In genomic region chr16:13999895-14000425, GRCh38 we compare ENCODE assay signal across 17 cellular contexts.
A peak's percentile ranks its signal among the peaks of the same experiment; 100 is the strongest.
DNase-seq lines count a peak whose midpoint lies in the region; ATAC-seq, FAIRE-seq and TF ChIP-seq lines count a peak whose summit lies in the region.
"Had no signal": no experiment of that assay in that cellular context is flagged by ENCODE, and none has a peak within 500 bp of the region (broad histone marks: within the 10 kb centered on the region; RNA-seq: fewer than 3 reads in every experiment).

No MANE protein-coding gene starts in this region.

- H3K27me3 ChIP-seq in Karpas-422 (ENCODE audit: low read length): no peaks in the 10 kb centered on the region
- peaks cover 14 to 32% of the 10 kb centered on the region in 2 experiments for H3K27me3 ChIP-seq in K562 (ENCODE audit: control insufficient read depth in 2 of 2, insufficient read depth in 2 of 2, low read length in 2 of 2)
- H3K27me3 ChIP-seq in right atrium auricular region: no peaks in the 10 kb centered on the region
- no peaks in the 10 kb centered on the region for H3K27me3 ChIP-seq in pancreas
- H3K27me3 ChIP-seq: transverse colon had no signal

- no peaks in the 10 kb centered on the region for H3K79me2 ChIP-seq in Karpas-422 (ENCODE audit: low read length)
- H3K79me2 ChIP-seq in K562 (ENCODE audit: control insufficient read depth, insufficient read depth, low read length): no peaks in the 10 kb centered on the region
- H3K79me2 ChIP-seq: parathyroid adenoma had no signal

- DNase-seq in Karpas-422 (peak; percentile 43), K562 (ENCODE audit: extremely low read depth in 1 of 4, low spot score in 3 of 4) (peak in 3 of 4 experiments; percentile 16 to 74 (median 61)), right atrium auricular region (ENCODE audit: low spot score) (no peak), NCI-H187 (lab: John Stamatoyannopoulos, UW) (no peak), pancreas (no peak), NK-92 (lab: John Stamatoyannopoulos, UW; ENCODE audit: unreplicated experiment) (no peak)
- no peak for DNase-seq in stimulated activated naive B cell treated with anti-CD40 and anti-IgM and Interleukin-4, amounts not matched to agents 10 μg/mL and 1 μg/mL and 100 μg/mL, for 72 hours
- DNase-seq: activated CD4-positive, alpha-beta T cell treated with anti-CD3 and anti-CD28 coated beads, Interleukin-2, amount 50 U/mL, for 4 hours; activated T-cell treated with anti-CD3 and anti-CD28 coated beads, Interleukin-2, amount 50 U/mL, for 1 hour; left colon; NCI-H146; transverse colon had no signal

- TF ChIP-seq POLR2A in K562 (conservative IDR thresholded peaks at IDR 0.05): no peak

- H3K36me3 ChIP-seq in Karpas-422 (ENCODE audit: insufficient read depth, low read length) (no peaks in the 10 kb centered on the region), K562 (ENCODE audit: control insufficient read depth, insufficient read depth, low read length) (no peaks in the 10 kb centered on the region), right atrium auricular region (no peaks in the 10 kb centered on the region), pancreas (no peaks in the 10 kb centered on the region)
- H3K36me3 ChIP-seq: transverse colon had no signal

- no peak overlapping the region for H3K4me2 ChIP-seq in Karpas-422 (ENCODE audit: low read depth, low read length, poor library complexity, severe bottlenecking)
- H3K4me2 ChIP-seq in K562 (ENCODE audit: insufficient read depth, low read length): peak overlapping the region; percentile 73

- H4K20me1 ChIP-seq in Karpas-422 (ENCODE audit: insufficient read depth, low read depth, low read length): no peaks in the 10 kb centered on the region
- 0 out of 2 replicates have a peak, but pooled peaks cover 6% of the 10 kb centered on the region for H4K20me1 ChIP-seq in K562 (replicated peaks; ENCODE audit: control insufficient read depth, insufficient read depth, low read length)

- no peak overlapping the region for H3K4me3 ChIP-seq in Karpas-422 (ENCODE audit: low read length)
- H3K4me3 ChIP-seq in K562: no peak overlapping the region
- no peak overlapping the region for H3K4me3 ChIP-seq in right atrium auricular region
- H3K4me3 ChIP-seq in pancreas: no peak overlapping the region
- H3K4me3 ChIP-seq: transverse colon had no signal

- intact Hi-C loops in K562 (cut with micrococcal nuclease): no loop called here
- intact Hi-C loops in pancreas (cut with DNase I): no loop called here

- H3K4me1 ChIP-seq in Karpas-422 (ENCODE audit: low read length) (peaks cover 10% of the 10 kb centered on the region), K562 (replicated peaks in 1 of 2; ENCODE audit: control insufficient read depth in 2 of 2, insufficient read depth in 2 of 2, low read length in 2 of 2) (peaks cover 9 to 22% of the 10 kb centered on the region in 2 experiments; a peak in 4 of 5 replicates), right atrium auricular region (peaks cover 0 to 77% of the 10 kb centered on the region in 2 donors), pancreas (peaks cover 0 to 3% (median 0%) of the 10 kb centered on the region in 3 donors)

- WGBS in K562 (ENCODE audit: insufficient coverage, low coverage, missing lambda C conversion rate): 4% methylated on average over 6 of the region's 12 CpGs
- WGBS in pancreas, 2 donors: 51 to 54% methylated on average over 12 of the region's 12 CpGs

- no peak overlapping the region for H3K4me3 Mint-ChIP-seq in stimulated activated naive B cell treated with anti-CD40 and anti-IgM and Interleukin-4, amounts not matched to agents 10 μg/mL and 1 μg/mL and 100 μg/mL, for 72 hours
- H3K4me3 Mint-ChIP-seq: stimulated activated effector memory CD8-positive, alpha-beta T cell treated with anti-CD3 and anti-CD28 coated beads, Interleukin-12 subunit alpha, Interleukin-12 subunit beta, amount 100 ng/mL, for 72 hours had no signal

- CTCF ChIA-PET in K562 (lab: Yijun Ruan, JAX; ENCODE audit: low intra/inter-chr PET ratio): no interaction called here

- H3K9me1 ChIP-seq in K562 (ENCODE audit: control insufficient read depth, insufficient read depth, low read length): no peaks in the 10 kb centered on the region

- in situ Hi-C loops in K562 (cut with MboI): no loop called here

- TF ChIP-seq RAD21 in K562 (CRISPR knock-in tag; conservative IDR thresholded peaks at IDR 0.05 in 1 of 2, IDR thresholded peaks at IDR 0.05 in 1 of 2): no peak

- peak; percentile 58; the same call in 1 of the 2 replicates for TF ChIP-seq EP300 in K562 (IDR thresholded peaks at IDR 0.05; ENCODE audit: low read length)

- peak; percentile 77 for FAIRE-seq in K562 (lab: Jason Lieb, UNC)
- no peak for FAIRE-seq in pancreas (lab: Jason Lieb, UNC)

- POLR2A ChIA-PET in K562 (lab: Yijun Ruan, JAX): no interaction called here

- H3K27me3 Mint-ChIP-seq in stimulated activated naive B cell treated with anti-CD40 and anti-IgM and Interleukin-4, amounts not matched to agents 10 μg/mL and 1 μg/mL and 100 μg/mL, for 72 hours: no peaks in the 10 kb centered on the region

- ATAC-seq in K562 (peak; percentile 78), pancreas (no peak)
- ATAC-seq in stimulated activated naive B cell treated with anti-CD40 and anti-IgM and Interleukin-4, amounts not matched to agents 10 μg/mL and 1 μg/mL and 100 μg/mL, for 72 hours (replicated peaks): peak; percentile 41 to 47
- ATAC-seq: activated naive CD4-positive, alpha-beta T cell treated with anti-CD3 and anti-CD28 coated beads, Interleukin-2, amount 50 U/mL, for 72 hours; left colon; SK-N-SH treated with all-trans-retinoic acid at 6 μM for 48 hours; stimulated activated effector memory CD8-positive, alpha-beta T cell treated with anti-CD3 and anti-CD28 coated beads, Interleukin-12 subunit alpha, Interleukin-12 subunit beta, amount 100 ng/mL, for 72 hours had no signal

- H3K9me3 Mint-ChIP-seq in stimulated activated naive B cell treated with anti-CD40 and anti-IgM and Interleukin-4, amounts not matched to agents 10 μg/mL and 1 μg/mL and 100 μg/mL, for 72 hours: peaks cover 9 to 10% of the 10 kb centered on the region in 2 donors
- H3K9me3 Mint-ChIP-seq: activated naive CD4-positive, alpha-beta T cell treated with anti-CD3 and anti-CD28 coated beads, Interleukin-2, amount 50 U/mL, for 72 hours; stimulated activated effector memory CD8-positive, alpha-beta T cell treated with anti-CD3 and anti-CD28 coated beads, Interleukin-12 subunit alpha, Interleukin-12 subunit beta, amount 100 ng/mL, for 72 hours had no signal

- H3K9me3 ChIP-seq in Karpas-422 (ENCODE audit: low read length) (no peaks in the 10 kb centered on the region), K562 (replicated peaks; ENCODE audit: control insufficient read depth, insufficient read depth, low read depth, low read length) (no peaks in the 10 kb centered on the region), right atrium auricular region (no peaks in the 10 kb centered on the region), pancreas (no peaks in the 10 kb centered on the region)
- H3K9me3 ChIP-seq: transverse colon had no signal

- peaks cover 47 to 93% of the 10 kb centered on the region in 2 donors for H3K4me1 Mint-ChIP-seq in stimulated activated naive B cell treated with anti-CD40 and anti-IgM and Interleukin-4, amounts not matched to agents 10 μg/mL and 1 μg/mL and 100 μg/mL, for 72 hours

- peaks cover 4 to 11% of the 10 kb centered on the region in 2 donors for H3K36me3 Mint-ChIP-seq in stimulated activated naive B cell treated with anti-CD40 and anti-IgM and Interleukin-4, amounts not matched to agents 10 μg/mL and 1 μg/mL and 100 μg/mL, for 72 hours
- H3K36me3 Mint-ChIP-seq: activated naive CD4-positive, alpha-beta T cell treated with anti-CD3 and anti-CD28 coated beads, Interleukin-2, amount 50 U/mL, for 72 hours; stimulated activated effector memory CD8-positive, alpha-beta T cell treated with anti-CD3 and anti-CD28 coated beads, Interleukin-12 subunit alpha, Interleukin-12 subunit beta, amount 100 ng/mL, for 72 hours had no signal

- TF ChIP-seq CTCF in K562 (IDR thresholded peaks at IDR 0.05 in 2 of 3, conservative IDR thresholded peaks at IDR 0.05 in 1 of 3; ENCODE audit: insufficient read depth in 2 of 3, low read depth in 1 of 3, low read length in 3 of 3) (no peak), right atrium auricular region (IDR thresholded peaks at IDR 0.05) (no peak), pancreas (IDR thresholded peaks at IDR 0.05) (no peak)

- no peaks in the 10 kb centered on the region for H3K9me2 ChIP-seq in Karpas-422 (replicated peaks; ENCODE audit: insufficient read depth, low read length)

- H3K9ac ChIP-seq in Karpas-422 (ENCODE audit: low read length) (no peak overlapping the region), K562 (ENCODE audit: insufficient read depth in 1 of 2, low read depth in 2 of 2, low read length in 2 of 2) (no peak overlapping the region; a peak in 1 of 4 replicates)
- H3K9ac ChIP-seq: parathyroid adenoma had no signal

- no peak overlapping the region for H2AFZ ChIP-seq in Karpas-422 (ENCODE audit: low read length)
- peak overlapping the region; percentile 53; the same call in 1 of the 2 replicates for H2AFZ ChIP-seq in K562 (ENCODE audit: low read depth, low read length)
- H2AFZ ChIP-seq: parathyroid adenoma had no signal

- H3K27ac ChIP-seq in Karpas-422 (ENCODE audit: low read length) (no peak overlapping the region), K562 (ENCODE audit: extremely low read depth, low read depth, low read length) (peak overlapping the region; percentile 38; the same call in 1 of the 3 replicates), right atrium auricular region (peak overlapping the region; percentile 77 to 88), pancreas (no peak overlapping the region)
- H3K27ac ChIP-seq: C4-2B, parathyroid adenoma, transverse colon had no signal

- BruUV-seq in K562 (replicated peaks; lab: Mats Ljungman, UMichigan): no TSS peak

- peak overlapping the region; percentile 76 for H3K27ac Mint-ChIP-seq in stimulated activated naive B cell treated with anti-CD40 and anti-IgM and Interleukin-4, amounts not matched to agents 10 μg/mL and 1 μg/mL and 100 μg/mL, for 72 hours
- H3K27ac Mint-ChIP-seq: activated naive CD4-positive, alpha-beta T cell treated with anti-CD3 and anti-CD28 coated beads, Interleukin-2, amount 50 U/mL, for 72 hours; stimulated activated effector memory CD8-positive, alpha-beta T cell treated with anti-CD3 and anti-CD28 coated beads, Interleukin-12 subunit alpha, Interleukin-12 subunit beta, amount 100 ng/mL, for 72 hours had no signal

TF ChIP-seq in K562, 482 proteins besides CTCF, POLR2A, EP300 and RAD21 (continues in another document):
- TF ChIP-seq MEIS2 (IDR thresholded peaks at IDR 0.05; ENCODE audit: partially characterized antibody) (peak; percentile 87), DPF2 (IDR thresholded peaks at IDR 0.05) (peak; percentile 81), ZNF384 (IDR thresholded peaks at IDR 0.05; ENCODE audit: low read depth, low read length) (0 out of 2 replicates have a peak, but pooled peaks have one; percentile 30), JUND (IDR thresholded peaks at IDR 0.05; ENCODE audit: borderline replicate concordance, low read depth, low read length) (peak; percentile 31; the same call in 1 of the 2 replicates), JUND (tag; IDR thresholded peaks at IDR 0.05; ENCODE audit: borderline replicate concordance, low read depth, low read length) (peak; percentile 23; the same call in 1 of the 3 replicates), TCF3 (CRISPR knock-in tag; IDR thresholded peaks at IDR 0.05) (peak; percentile 49)

Comparison
In these comparisons a context has a peak if more than half of its experiments do, and no peak if none do; other contexts are left out.
1. DNase-seq: peak in Karpas-422 (single experiment) and K562 (3 of 4); none in right atrium auricular region (single experiment), stimulated activated naive B cell treated with anti-CD40 and anti-IgM and Interleukin-4, amounts not matched to agents 10 μg/mL and 1 μg/mL and 100 μg/mL, for 72 hours (single experiment), NCI-H187 (0 of 2), pancreas (0 of 6) and NK-92 (single experiment).
2. H3K27ac ChIP-seq: peak in K562 (single experiment) and right atrium auricular region (2 of 2); none in Karpas-422 (single experiment) and pancreas (0 of 4).
3. ATAC-seq: peak in K562 (single experiment) and stimulated activated naive B cell treated with anti-CD40 and anti-IgM and Interleukin-4, amounts not matched to agents 10 μg/mL and 1 μg/mL and 100 μg/mL, for 72 hours (2 of 2); none in pancreas (0 of 4).